ENCODE assay signal across 21 cellular contexts in genomic region chr2:142714600-142714999, GRCh38.
DNase-seq lines count a peak whose midpoint lies in the region; ATAC-seq and TF ChIP-seq lines count a peak whose summit lies in the region.
"Had no signal": no experiment of that assay in that cellular context is flagged by ENCODE, and none has a peak within 500 bp of the region (broad histone marks: within the 10 kb centered on the region; RNA-seq: fewer than 3 reads in every experiment).

No MANE protein-coding gene starts in this region.

- no peaks in the 10 kb centered on the region for H3K9me3 ChIP-seq in breast epithelium
- H3K9me3 ChIP-seq: thoracic aorta had no signal

- DNase-seq in breast epithelium (ENCODE audit: low spot score in 2 of 2) (no peak), putamen (ENCODE audit: low spot score) (no peak), AG08396 (ENCODE audit: low spot score) (no peak), RKO (ENCODE audit: low spot score) (no peak)
- DNase-seq: activated CD8-positive, alpha-beta T cell treated with anti-CD3 and anti-CD28 coated beads, Interleukin-2, amount 10 ng/mL, durations not matched to agents 7 days and 5 days; activated naive CD8-positive, alpha-beta T cell treated with anti-CD3 and anti-CD28 coated beads, Interleukin-2, amount 10 ng/mL, durations not matched to agents 7 days and 5 days; brain microvascular endothelial cell; cortex of kidney; foreskin melanocyte; H7; left colon; NCI-H1436; NCI-H2227 treated with DMSO at 0.1 percent for 48 hours; T-cell had no signal

- TF ChIP-seq CTCF in breast epithelium (IDR thresholded peaks at IDR 0.05), result no peak

- H3K4me1 ChIP-seq in breast epithelium, result no peaks in the 10 kb centered on the region

- intact Hi-C loops in breast epithelium (cut with DNase I; ENCODE audit: low total_unique reads), result loop anchor here (5.0 kb wide), 1 partner anchor 103 kb away; no protein-coding TSS in a partner anchor

- ATAC-seq in GM18867 (IDR thresholded peaks at IDR 0.05; ENCODE audit: unreplicated experiment), result peak; percentile 88
- peak; percentile 86 for ATAC-seq in GM21526 (IDR thresholded peaks at IDR 0.05; ENCODE audit: low FRiP score, unreplicated experiment)
- peak; percentile 80 for ATAC-seq in HG02973 (IDR thresholded peaks at IDR 0.05; ENCODE audit: unreplicated experiment)
- peak; percentile 85 for ATAC-seq in HG03565 (IDR thresholded peaks at IDR 0.05; ENCODE audit: unreplicated experiment)
- ATAC-seq: activated CD8-positive, alpha-beta T cell treated with anti-CD3 and anti-CD28 coated beads, Interleukin-2, amount 10 ng/mL, durations not matched to agents 7 days and 5 days; left colon; stimulated activated effector memory CD8-positive, alpha-beta T cell treated with anti-CD3 and anti-CD28 coated beads, Interleukin-12 subunit alpha, Interleukin-12 subunit beta, amount 100 ng/mL, for 72 hours; T-cell had no signal

- no peak overlapping the region for H3K4me3 ChIP-seq in breast epithelium
- H3K4me3 ChIP-seq: neural progenitor cell, thoracic aorta had no signal

- no peaks in the 10 kb centered on the region for H3K36me3 ChIP-seq in breast epithelium
- H3K36me3 ChIP-seq: brain microvascular endothelial cell, neural progenitor cell, thoracic aorta had no signal

- H3K27ac ChIP-seq in breast epithelium, result no peak overlapping the region
- H3K27ac ChIP-seq: brain microvascular endothelial cell, neural progenitor cell, thoracic aorta had no signal

- no peaks in the 10 kb centered on the region for H3K27me3 ChIP-seq in breast epithelium
- H3K27me3 ChIP-seq: brain microvascular endothelial cell, neural progenitor cell had no signal

- no peak for TF ChIP-seq POLR2A in breast epithelium (IDR thresholded peaks at IDR 0.05)
